16 cellular contexts compared by ENCODE assay signal in the genomic region with DNA sequence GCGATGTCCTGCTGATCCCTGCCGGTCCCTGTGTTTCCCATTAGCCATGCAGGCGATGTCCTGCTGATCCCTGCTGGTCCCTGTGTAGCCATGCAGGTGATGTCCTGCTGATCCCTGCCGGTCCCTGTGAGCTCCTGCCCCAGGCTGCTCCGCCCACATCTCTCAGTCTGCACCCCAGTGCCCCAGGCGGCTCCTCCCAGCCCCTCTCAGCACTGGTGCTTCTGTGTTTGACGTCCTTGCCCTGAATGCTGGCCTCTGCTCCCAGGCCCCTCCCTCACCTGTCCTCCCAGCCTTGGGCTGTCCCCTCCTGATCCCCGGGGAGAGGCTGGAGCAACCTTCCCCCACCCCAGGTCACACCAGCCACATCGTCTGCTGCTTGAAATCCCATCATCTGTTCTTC. TPM values are rescaled to one million over a fixed set of nuclear protein-coding genes. Genes with fewer than 3 reads are reported as not detected.
DNase-seq lines count a peak whose midpoint lies in the region; ATAC-seq and TF ChIP-seq lines count a peak whose summit lies in the region.
"Had no signal": no experiment of that assay in that cellular context is flagged by ENCODE, and none has a peak within 500 bp of the region (broad histone marks: within the 10 kb centered on the region; RNA-seq: fewer than 3 reads in every experiment).

No MANE protein-coding gene starts in this region.

- H3K27me3 ChIP-seq in H9 (ENCODE audit: insufficient read depth, low read length) (no peaks in the 10 kb centered on the region), spleen (replicated peaks in 1 of 7) (no peaks in the 10 kb centered on the region)
- H3K27me3 ChIP-seq in naive thymus-derived CD4-positive, alpha-beta T cell (ENCODE audit: control insufficient read depth in 2 of 2, insufficient read depth in 2 of 2, low read length in 2 of 2) = no peaks in the 10 kb centered on the region

- intact Hi-C loops in naive thymus-derived CD4-positive, alpha-beta T cell (cut with micrococcal nuclease) = no loop called here
- intact Hi-C loops in spleen (cut with DNase I; ENCODE audit: low total_unique reads) = no loop called here

- ATAC-seq in WTC11 = peak; percentile 40
- ATAC-seq in stimulated activated naive B cell treated with anti-CD40 and anti-IgM and Interleukin-4, amounts not matched to agents 10 μg/mL and 1 μg/mL and 100 μg/mL, for 72 hours (replicated peaks) = no peak
- ATAC-seq in naive thymus-derived CD4-positive, alpha-beta T cell = no peak
- ATAC-seq: CD8-positive, alpha-beta T cell; K562 had no signal

- H2AK5ac ChIP-seq in H9 (ENCODE audit: insufficient read length, low read length) = no peak overlapping the region

- H3K79me1 ChIP-seq in H9 (ENCODE audit: insufficient read depth, low read depth, low read length, poor library complexity, severe bottlenecking) = no peaks in the 10 kb centered on the region

- H2AFZ ChIP-seq in H9 (ENCODE audit: low read length) = no peak overlapping the region

- no peak overlapping the region for H2BK20ac ChIP-seq in H9 (ENCODE audit: low read depth, low read length, poor library complexity, severe bottlenecking)

- H3K23ac ChIP-seq in H9 (ENCODE audit: insufficient read length, low read depth, low read length) = no peak overlapping the region

- H3K36me3 Mint-ChIP-seq in H9 (ENCODE audit: insufficient read depth in 1 of 3, low read depth in 3 of 3) = peaks cover 8 to 19% (median 11%) of the 10 kb centered on the region in 3 experiments
- peaks cover 8% of the 10 kb centered on the region for H3K36me3 Mint-ChIP-seq in WTC11
- H3K36me3 Mint-ChIP-seq in stimulated activated naive B cell treated with anti-CD40 and anti-IgM and Interleukin-4, amounts not matched to agents 10 μg/mL and 1 μg/mL and 100 μg/mL, for 72 hours = peaks cover 9 to 26% of the 10 kb centered on the region in 2 donors
- peaks cover 0 to 9% (median 0%) of the 10 kb centered on the region in 5 donors for H3K36me3 Mint-ChIP-seq in naive thymus-derived CD4-positive, alpha-beta T cell

- no peak overlapping the region for H3K9ac ChIP-seq in H9 (ENCODE audit: extremely low read depth, insufficient read length, low read length)

- TF ChIP-seq POLR2A in spleen (IDR thresholded peaks at IDR 0.05) = no peak

- H3K9me3 ChIP-seq in H9 (ENCODE audit: control insufficient read depth, low read depth, low read length) (no peaks in the 10 kb centered on the region), spleen (no peaks in the 10 kb centered on the region)
- no peaks in the 10 kb centered on the region for H3K9me3 ChIP-seq in naive thymus-derived CD4-positive, alpha-beta T cell (ENCODE audit: control insufficient read depth in 2 of 3, low read length in 3 of 3)

- no peak overlapping the region for H4K5ac ChIP-seq in H9 (ENCODE audit: insufficient read length, low read depth, low read length)

- peaks cover 4% of the 10 kb centered on the region for H4K20me1 ChIP-seq in H9 (ENCODE audit: control insufficient read depth, insufficient read depth, insufficient read length)

- no peak overlapping the region for H4K91ac ChIP-seq in H9 (ENCODE audit: insufficient read length, low read depth, low read length)

- H3K56ac ChIP-seq in H9 (ENCODE audit: insufficient read length, low read depth, low read length) = no peak overlapping the region

- no peaks in the 10 kb centered on the region for H3K23me2 ChIP-seq in H9 (ENCODE audit: insufficient read length, low read depth, low read length, poor library complexity, severe bottlenecking)

- peak; percentile 59 for DNase-seq in ELF-1 (ENCODE audit: low read depth, low spot score)
- no peak for DNase-seq in H9
- no peak for DNase-seq in WTC11 (ENCODE audit: low spot score)
- no peak for DNase-seq in stimulated activated naive B cell treated with anti-CD40 and anti-IgM and Interleukin-4, amounts not matched to agents 10 μg/mL and 1 μg/mL and 100 μg/mL, for 72 hours
- DNase-seq in naive thymus-derived CD4-positive, alpha-beta T cell = no peak
- no peak for DNase-seq in NCI-H1105 (lab: John Stamatoyannopoulos, UW)
- DNase-seq in spleen = no peak
- DNase-seq: CD8-positive, alpha-beta T cell; COR-L47; DMS153; DMS79 treated with DMSO at 0.1 percent for 48 hours; EL; GDM1 had no signal

- H3K4me3 ChIP-seq in naive thymus-derived CD4-positive, alpha-beta T cell (ENCODE audit: low read length) = no peak overlapping the region
- no peak overlapping the region for H3K4me3 ChIP-seq in spleen
- H3K4me3 ChIP-seq: K562 had no signal

- H2BK12ac ChIP-seq in H9 (ENCODE audit: insufficient read length, low read depth, low read length) = no peak overlapping the region

- no peaks in the 10 kb centered on the region for H3K79me2 ChIP-seq in H9 (ENCODE audit: insufficient read depth, low read length)

- peaks cover 9 to 17% of the 10 kb centered on the region in 2 experiments for H3K4me1 Mint-ChIP-seq in H9
- peaks cover 7% of the 10 kb centered on the region; the same call in 1 of the 2 replicates for H3K4me1 Mint-ChIP-seq in WTC11
- H3K4me1 Mint-ChIP-seq in stimulated activated naive B cell treated with anti-CD40 and anti-IgM and Interleukin-4, amounts not matched to agents 10 μg/mL and 1 μg/mL and 100 μg/mL, for 72 hours = peaks cover 5% of the 10 kb centered on the region in 2 donors
- H3K4me1 Mint-ChIP-seq in naive thymus-derived CD4-positive, alpha-beta T cell = peaks cover 0 to 4% (median 3%) of the 10 kb centered on the region in 7 donors

- H3K36me3 ChIP-seq in naive thymus-derived CD4-positive, alpha-beta T cell (ENCODE audit: control insufficient read depth in 2 of 3, insufficient read depth in 3 of 3, low read length in 3 of 3) = peaks cover 0 to 16% (median 0%) of the 10 kb centered on the region in 3 experiments
- peaks cover 0 to 73% (median 15%) of the 10 kb centered on the region in 6 donors for H3K36me3 ChIP-seq in spleen

- no peak overlapping the region for H3K18ac ChIP-seq in H9 (ENCODE audit: insufficient read length, low read depth, low read length)

- H3K4me1 ChIP-seq in H9 (ENCODE audit: insufficient read depth, low read length) (no peaks in the 10 kb centered on the region), spleen (peaks cover 1 to 7% (median 3%) of the 10 kb centered on the region in 6 donors)
- H3K4me1 ChIP-seq in naive thymus-derived CD4-positive, alpha-beta T cell (ENCODE audit: control insufficient read depth in 2 of 2, insufficient read depth in 2 of 2, low read length in 2 of 2) = peaks cover 0 to 2% of the 10 kb centered on the region in 2 donors

- H3T11ph ChIP-seq in H9 (ENCODE audit: low read length) = no peak overlapping the region

- H3K27ac ChIP-seq in H9 (ENCODE audit: insufficient read length, low read depth, low read length) (no peak overlapping the region), spleen (no peak overlapping the region)
- H3K27ac ChIP-seq in naive thymus-derived CD4-positive, alpha-beta T cell (ENCODE audit: low read depth, low read length) = no peak overlapping the region
- H3K27ac ChIP-seq: HL-60 had no signal

- H3K14ac ChIP-seq in H9 (ENCODE audit: insufficient read depth, low read length) = no peak overlapping the region

- POLR2A ChIA-PET in WTC11 (lab: Charles Lee) = no interaction called here
- POLR2A ChIA-PET in naive thymus-derived CD4-positive, alpha-beta T cell (lab: Charles Lee) = no interaction called here

- H2BK15ac ChIP-seq in H9 (ENCODE audit: low read depth, low read length) = no peak overlapping the region

- H2BK5ac ChIP-seq in H9 (ENCODE audit: insufficient read length, low read length) = no peak overlapping the region

- H3K27ac Mint-ChIP-seq in H9 (peak overlapping the region; percentile 51 to 81 (median 57); a peak in 2 of 7 replicates), WTC11 (peak overlapping the region; percentile 32; the same call in 1 of the 2 replicates)
- peak overlapping the region; percentile 76 for H3K27ac Mint-ChIP-seq in stimulated activated naive B cell treated with anti-CD40 and anti-IgM and Interleukin-4, amounts not matched to agents 10 μg/mL and 1 μg/mL and 100 μg/mL, for 72 hours
- H3K27ac Mint-ChIP-seq in naive thymus-derived CD4-positive, alpha-beta T cell = peak overlapping the region in 1 of 9 donors; percentile 20
- H3K27ac Mint-ChIP-seq: CD14-positive monocyte; CD8-positive, alpha-beta T cell had no signal

- H2BK120ac ChIP-seq in H9 (ENCODE audit: low read depth, low read length, poor library complexity, severe bottlenecking) = no peak overlapping the region

- H4K8ac ChIP-seq in H9 (replicated peaks; ENCODE audit: insufficient read length, low read depth, low read length) = no peak overlapping the region

- H3K4me3 Mint-ChIP-seq in H9 (peak overlapping the region in 1 of 2 experiments; percentile 70; a peak in 1 of 5 replicates), WTC11 (no peak overlapping the region)
- H3K4me3 Mint-ChIP-seq in stimulated activated naive B cell treated with anti-CD40 and anti-IgM and Interleukin-4, amounts not matched to agents 10 μg/mL and 1 μg/mL and 100 μg/mL, for 72 hours = no peak overlapping the region
- H3K4me3 Mint-ChIP-seq in naive thymus-derived CD4-positive, alpha-beta T cell = no peak overlapping the region
- H3K4me3 Mint-ChIP-seq: CD14-positive monocyte; CD8-positive, alpha-beta T cell had no signal

- no CpG with 5 or more reads among the region's 9 CpGs for WGBS in H9 (ENCODE audit: extremely low coverage, insufficient read length, low lambda C conversion rate)
- 80 to 95% (median 92%) methylated on average over 9 of the region's 9 CpGs for WGBS in spleen, 5 donors

- H3K9me3 Mint-ChIP-seq in H9 = no peaks in the 10 kb centered on the region
- H3K9me3 Mint-ChIP-seq in WTC11 = no peaks in the 10 kb centered on the region
- no peaks in the 10 kb centered on the region for H3K9me3 Mint-ChIP-seq in stimulated activated naive B cell treated with anti-CD40 and anti-IgM and Interleukin-4, amounts not matched to agents 10 μg/mL and 1 μg/mL and 100 μg/mL, for 72 hours
- H3K9me3 Mint-ChIP-seq in naive thymus-derived CD4-positive, alpha-beta T cell = no peaks in the 10 kb centered on the region
- H3K9me3 Mint-ChIP-seq: CD14-positive monocyte; CD8-positive, alpha-beta T cell had no signal

- no peak overlapping the region for H3K4me2 ChIP-seq in H9 (ENCODE audit: insufficient read depth, insufficient read length, low read length)

- H3K4ac ChIP-seq in H9 (ENCODE audit: low read depth, low read length) = no peak overlapping the region

- H3K27me3 Mint-ChIP-seq in H9 (ENCODE audit: low read depth) = no peaks in the 10 kb centered on the region; the same call in 1 of the 2 replicates
- H3K27me3 Mint-ChIP-seq in WTC11 (ENCODE audit: low read depth) = no peaks in the 10 kb centered on the region
- no peaks in the 10 kb centered on the region for H3K27me3 Mint-ChIP-seq in stimulated activated naive B cell treated with anti-CD40 and anti-IgM and Interleukin-4, amounts not matched to agents 10 μg/mL and 1 μg/mL and 100 μg/mL, for 72 hours
- H3K27me3 Mint-ChIP-seq in naive thymus-derived CD4-positive, alpha-beta T cell = no peaks in the 10 kb centered on the region

- no peak for TF ChIP-seq CTCF in H9 (conservative IDR thresholded peaks at IDR 0.05)
- no peak for TF ChIP-seq CTCF in WTC11 (IDR thresholded peaks at IDR 0.05)
- no peak for TF ChIP-seq CTCF in spleen (IDR thresholded peaks at IDR 0.05 in 8 of 11, conservative IDR thresholded peaks at IDR 0.05 in 3 of 11)

- CTCF ChIA-PET in WTC11 (lab: Charles Lee) = interaction anchor here (0.6 to 1.3 kb wide), 5 partner anchors 9 to 155 kb away, joined by 3 to 4 read pairs (median 4); no protein-coding TSS in a partner anchor
- CTCF ChIA-PET in naive thymus-derived CD4-positive, alpha-beta T cell (lab: Charles Lee) = no interaction called here

RNA-seq across cellular contexts. Expression of a gene that starts 41.4 kb away (rescaled TPM):
- total RNA-seq in H9 (2021) = 0.50 and 0.83 TPM in 2 replicates
- total RNA-seq in WTC11 (2021) = 0.55 to 2.2 TPM (median 0.87 TPM) in 3 replicates
- total RNA-seq in naive thymus-derived CD4-positive, alpha-beta T cell = 10 to 100 TPM in 1 of 5 experiments, 1 to 10 TPM in 4; 1.4 to 10.5 (median 6.5) TPM
- under 1 TPM; 0.21 to 0.25 TPM for polyA plus RNA-seq in naive thymus-derived CD4-positive, alpha-beta T cell
- 1 to 10 TPM in 5 of 7 donors, under 1 TPM in 2; 0.33 to 5.3 (median 1.8) TPM for total RNA-seq in spleen
- under 1 TPM; 0.33 to 0.59 (median 0.54) TPM for polyA plus RNA-seq in spleen

RNA-seq across cellular contexts. Expression of a gene that starts 42.4 kb away (rescaled TPM):
- total RNA-seq in H9 (2021) = 63.5 and 72.5 TPM in 2 replicates
- total RNA-seq in WTC11 (2021) = 90.7 to 100 TPM (median 98.0 TPM) in 3 replicates
- total RNA-seq in naive thymus-derived CD4-positive, alpha-beta T cell = 10 to 100 TPM; 33.9 to 75.4 (median 72.3) TPM
- polyA plus RNA-seq in naive thymus-derived CD4-positive, alpha-beta T cell = 1 to 10 TPM; 1.5 to 4.5 TPM
- total RNA-seq in spleen = 100 to 1,000 TPM in 4 of 7 donors, 10 to 100 TPM in 3; 69.8 to 148 (median 104) TPM
- 100 to 1,000 TPM in 1 of 3 donors, 10 to 100 TPM in 2; 32.2 to 101 (median 72.4) TPM for polyA plus RNA-seq in spleen

RNA-seq across cellular contexts. Expression of a gene that starts 56.1 kb away (rescaled TPM):
- total RNA-seq in H9 (2021) (27.0 and 28.3 TPM in 2 replicates), WTC11 (2021) (23.9 to 26.5 TPM (median 26.4 TPM) in 3 replicates), spleen (10 to 100 TPM; 37.7 to 71.2 (median 54.8) TPM)
- 10 to 100 TPM; 49.8 to 75.7 (median 61.4) TPM for total RNA-seq in naive thymus-derived CD4-positive, alpha-beta T cell
- 10 to 100 TPM in 1 of 2 donors, 1 to 10 TPM in 1; 7.1 to 11.9 TPM for polyA plus RNA-seq in naive thymus-derived CD4-positive, alpha-beta T cell
- 10 to 100 TPM; 16.2 to 31.5 (median 23.8) TPM for polyA plus RNA-seq in spleen
